ENCODE assay signal across 1 cellular context in genomic region chr2:241410739-241411176, GRCh38.
TF ChIP-seq lines count a peak whose summit lies in the region.

No MANE protein-coding gene starts in this region.

TF ChIP-seq in IMR-90, 13 proteins besides CTCF, POLR2A, EP300 and RAD21:
- no peak for TF ChIP-seq MXI1 (IDR thresholded peaks at IDR 0.05; ENCODE audit: borderline replicate concordance, low read depth, low read length)
- no peak for TF ChIP-seq MAFK (IDR thresholded peaks at IDR 0.05; ENCODE audit: low read depth, low read length)
- TF ChIP-seq FOS (IDR thresholded peaks at IDR 0.05; ENCODE audit: low read depth, low read length), result 0 out of 2 replicates have a peak, but pooled peaks have one; percentile 33
- peak; percentile 16; the same call in 1 of the 2 replicates for TF ChIP-seq NFE2L2 (IDR thresholded peaks at IDR 0.05; ENCODE audit: low read depth, low read length)
- TF ChIP-seq RFX5 (IDR thresholded peaks at IDR 0.05; ENCODE audit: low read depth, low read length), result no peak
- TF ChIP-seq CHD1 (IDR thresholded peaks at IDR 0.05; ENCODE audit: low read depth, low read length), result no peak
- TF ChIP-seq SMC3 (IDR thresholded peaks at IDR 0.05; ENCODE audit: low read depth, low read length), result no peak
- no peak; the same call in 1 of the 2 replicates for TF ChIP-seq USF2 (IDR thresholded peaks at IDR 0.05; ENCODE audit: low read depth, low read length)
- TF ChIP-seq BHLHE40 (IDR thresholded peaks at IDR 0.05; ENCODE audit: low read depth, low read length), result 0 out of 2 replicates have a peak, but pooled peaks have one; percentile 7
- no peak for TF ChIP-seq ELK1 (IDR thresholded peaks at IDR 0.05; ENCODE audit: borderline replicate concordance, low read depth, low read length)
- 0 out of 2 replicates have a peak, but pooled peaks have one; percentile 20 for TF ChIP-seq CEBPB (IDR thresholded peaks at IDR 0.05; ENCODE audit: low read depth, low read length)
- TF ChIP-seq MAZ (IDR thresholded peaks at IDR 0.05; ENCODE audit: borderline replicate concordance, low read depth, low read length), result no peak
- no peak for TF ChIP-seq RCOR1 (IDR thresholded peaks at IDR 0.05; ENCODE audit: insufficient replicate concordance, low read length)
